Comparison of ENCODE assay signal across 24 cellular contexts in the genomic region with DNA sequence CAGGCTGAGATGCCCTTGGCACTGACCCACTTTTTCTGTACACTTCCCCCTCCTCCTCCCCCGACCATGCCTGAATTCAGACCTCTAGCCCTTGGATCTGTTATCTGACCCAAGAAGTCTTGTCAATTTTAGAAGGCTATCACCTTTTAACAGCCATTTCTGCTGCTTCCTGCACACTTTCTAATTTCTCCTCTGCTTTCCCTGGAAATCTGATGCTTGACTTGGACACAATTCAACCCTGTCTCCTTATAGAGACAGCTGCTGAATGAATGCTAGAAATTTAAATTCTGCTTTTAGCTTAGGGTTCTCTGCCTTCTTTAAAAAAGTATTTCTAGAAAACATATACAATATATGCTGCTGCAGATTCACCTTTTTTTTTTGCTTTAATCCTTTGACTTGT.
"Had no signal": no experiment of that assay in that cellular context is flagged by ENCODE, and none has a peak within 500 bp of the region (broad histone marks: within the 10 kb centered on the region; RNA-seq: fewer than 3 reads in every experiment).

No MANE protein-coding gene starts in this region.

- DNase-seq: activated CD8-positive, alpha-beta T cell treated with anti-CD3 and anti-CD28 coated beads, Interleukin-2, amount 10 ng/mL, durations not matched to agents 7 days and 5 days; activated naive CD4-positive, alpha-beta T cell; activated T-cell treated with anti-CD3 and anti-CD28 coated beads for 4 hours; activated T-cell treated with anti-CD3 and anti-CD28 coated beads, Interleukin-2, amount 50 U/mL, for 72 hours; anterior cingulate cortex; brain microvascular endothelial cell; gastrocnemius medialis; glutamatergic neuron; left ventricle myocardium inferior; mucosa of descending colon; posterior cingulate gyrus; right cardiac atrium; spleen; stimulated activated naive CD8-positive, alpha-beta T cell treated with anti-CD3 and anti-CD28 coated beads, Interleukin-15, Interleukin-2, amounts not matched to agents 100 U/mL and 50 U/mL, for 24 hours; T-helper 2 cell; testis; upper lobe of left lung had no signal

- H3K4me3 ChIP-seq: coronary artery, esophagus muscularis mucosa, gastrocnemius medialis, left ventricle myocardium inferior, mucosa of descending colon, spleen, testis, upper lobe of left lung, vagina had no signal

- H3K9me3 ChIP-seq: esophagus muscularis mucosa, gastrocnemius medialis, left ventricle myocardium inferior, mucosa of descending colon, spleen, testis, upper lobe of left lung, vagina had no signal

- ATAC-seq: activated CD8-positive, alpha-beta T cell treated with anti-CD3 and anti-CD28 coated beads, Interleukin-2, amount 10 ng/mL, durations not matched to agents 7 days and 5 days; activated naive CD4-positive, alpha-beta T cell treated with anti-CD3 and anti-CD28 coated beads, Interleukin-2, amount 50 U/mL, for 72 hours; activated T-cell treated with anti-CD3 and anti-CD28 coated beads, Interleukin-2, amount 50 U/mL, for 72 hours; gastrocnemius medialis; mucosa of descending colon; natural killer cell treated with Interleukin-12 subunit alpha and Interleukin-12 subunit beta and Interleukin-15 and Interleukin-18, amount 100 ng/mL, for 72 hours; right cardiac atrium; stimulated activated naive CD8-positive, alpha-beta T cell treated with anti-CD3 and anti-CD28 coated beads, Interleukin-15, Interleukin-2, amounts not matched to agents 100 U/mL and 50 U/mL, for 24 hours; WTC11 had no signal

- H3K27me3 ChIP-seq: brain microvascular endothelial cell, esophagus muscularis mucosa, gastrocnemius medialis, spleen, testis, upper lobe of left lung, vagina had no signal

- H3K36me3 ChIP-seq: brain microvascular endothelial cell, esophagus muscularis mucosa, gastrocnemius medialis, left ventricle myocardium inferior, spleen, upper lobe of left lung, vagina had no signal

- H3K27ac ChIP-seq: brain microvascular endothelial cell, coronary artery, esophagus muscularis mucosa, gastrocnemius medialis, left ventricle myocardium inferior, spleen, testis, upper lobe of left lung, vagina had no signal

- H3K4me1 ChIP-seq: left ventricle myocardium inferior, spleen, testis, upper lobe of left lung had no signal

- FAIRE-seq: islet of Langerhans had no signal
